ENCODE assay signal across 1 cellular context in genomic region chr2:239735829-239736357, GRCh38.
TF ChIP-seq lines count a peak whose summit lies in the region.

No MANE protein-coding gene starts in this region.

TF ChIP-seq in SK-N-SH treated with all-trans-retinoic acid at 6 μM for 48 hours, 23 proteins besides CTCF, POLR2A, EP300 and RAD21 (continued from another document):
- TF ChIP-seq ZNF565 (CRISPR knock-in tag; conservative IDR thresholded peaks at IDR 0.05; ENCODE audit: low read depth) (no peak), ZNF8 (CRISPR knock-in tag; IDR thresholded peaks at IDR 0.05) (no peak), CREB5 (CRISPR knock-in tag; IDR thresholded peaks at IDR 0.05; ENCODE audit: low read depth) (no peak), TCF4 (CRISPR knock-in tag; IDR thresholded peaks at IDR 0.05; ENCODE audit: borderline replicate concordance) (no peak), ZFP3 (CRISPR knock-in tag; IDR thresholded peaks at IDR 0.05) (no peak)
